In the genomic region with DNA sequence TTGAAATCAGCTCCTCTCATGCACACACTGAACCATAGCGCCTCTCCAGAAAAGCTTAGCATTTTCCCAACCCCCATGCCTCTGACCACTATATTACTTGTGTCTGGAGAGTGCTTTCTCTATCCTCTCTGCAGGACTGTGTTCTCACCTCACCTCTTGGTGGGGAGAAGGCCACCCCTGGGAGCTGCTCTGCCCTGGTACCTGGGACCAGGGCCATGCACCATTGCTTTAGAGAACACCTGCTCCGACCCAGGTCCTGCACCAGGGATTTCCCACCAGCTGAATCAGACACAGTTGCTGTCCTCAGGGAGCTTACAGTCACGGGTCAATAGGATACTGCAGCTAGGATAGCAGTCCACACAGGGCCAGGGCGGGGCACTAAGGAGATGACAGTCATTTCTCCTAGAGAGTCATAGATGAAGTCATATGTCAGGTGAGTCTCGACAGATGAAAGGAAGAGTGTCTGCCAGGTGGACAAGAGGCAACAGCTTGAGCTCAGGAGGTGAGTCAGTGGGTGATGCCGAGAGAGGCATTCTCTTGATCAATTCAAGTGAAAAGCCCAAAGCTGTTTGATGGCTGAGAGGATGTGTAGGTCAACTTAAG, we compare ENCODE assay signal across 8 cellular contexts. TPM values are rescaled to one million over a fixed set of nuclear protein-coding genes. Genes with fewer than 3 reads are reported as not detected.
DNase-seq lines count a peak whose midpoint lies in the region; ATAC-seq lines count a peak whose summit lies in the region.

No MANE protein-coding gene starts in this region.

- H3K9me3 Mint-ChIP-seq in IgD-negative memory B cell = peaks cover 0 to 6% (median 0%) of the 10 kb centered on the region in 3 donors
- H3K9me3 Mint-ChIP-seq in activated naive CD8-positive, alpha-beta T cell treated with anti-CD3 and anti-CD28 coated beads, Interleukin-2, amount 10 ng/mL, durations not matched to agents 7 days and 5 days = peaks cover 1% of the 10 kb centered on the region

- H3K27me3 Mint-ChIP-seq in IgD-negative memory B cell = peaks cover 9% of the 10 kb centered on the region
- H3K27me3 Mint-ChIP-seq in activated naive CD8-positive, alpha-beta T cell treated with anti-CD3 and anti-CD28 coated beads, Interleukin-2, amount 10 ng/mL, durations not matched to agents 7 days and 5 days = no peaks in the 10 kb centered on the region

- POLR2A ChIA-PET in activated naive CD8-positive, alpha-beta T cell treated with anti-CD3 and anti-CD28 coated beads, Interleukin-2, amount 10 ng/mL, durations not matched to agents 7 days and 5 days (lab: Charles Lee) = interaction anchor here (0.6 to 0.8 kb wide), 5 partner anchors 26 to 147 kb away, joined by 3 read pairs; no protein-coding TSS in a partner anchor

- H3K36me3 Mint-ChIP-seq in IgD-negative memory B cell = no peaks in the 10 kb centered on the region
- H3K36me3 Mint-ChIP-seq in activated naive CD8-positive, alpha-beta T cell treated with anti-CD3 and anti-CD28 coated beads, Interleukin-2, amount 10 ng/mL, durations not matched to agents 7 days and 5 days = peaks cover 3% of the 10 kb centered on the region

- H3K4me1 Mint-ChIP-seq in IgD-negative memory B cell = peaks cover 6 to 14% (median 8%) of the 10 kb centered on the region in 3 donors
- peaks cover 14% of the 10 kb centered on the region for H3K4me1 Mint-ChIP-seq in activated naive CD8-positive, alpha-beta T cell treated with anti-CD3 and anti-CD28 coated beads, Interleukin-2, amount 10 ng/mL, durations not matched to agents 7 days and 5 days

- H3K4me3 Mint-ChIP-seq in IgD-negative memory B cell = peak overlapping the region; percentile 76 to 98 (median 92)
- peak overlapping the region; percentile 97 for H3K4me3 Mint-ChIP-seq in activated naive CD8-positive, alpha-beta T cell treated with anti-CD3 and anti-CD28 coated beads, Interleukin-2, amount 10 ng/mL, durations not matched to agents 7 days and 5 days

- DNase-seq in DMS 273 (lab: John Stamatoyannopoulos, UW; ENCODE audit: unreplicated experiment) = peak; percentile 50
- DNase-seq in DMS 273 treated with DMSO at 0.1 percent for 48 hours (lab: John Stamatoyannopoulos, UW) = no peak
- no peak for DNase-seq in activated naive CD8-positive, alpha-beta T cell treated with anti-CD3 and anti-CD28 coated beads, Interleukin-2, amount 10 ng/mL, durations not matched to agents 7 days and 5 days
- peak; percentile 7 for DNase-seq in renal cortical epithelial cell (ENCODE audit: low read depth)
- DNase-seq in HPDE6-E6E7 (ENCODE audit: extremely low spot score) = no peak
- DNase-seq in NCI-H2081 treated with DMSO at 0.1 percent for 48 hours (lab: John Stamatoyannopoulos, UW) = no peak

- H3K27ac Mint-ChIP-seq in IgD-negative memory B cell = peak overlapping the region in 2 of 3 donors; percentile 21 to 24
- H3K27ac Mint-ChIP-seq in activated naive CD8-positive, alpha-beta T cell treated with anti-CD3 and anti-CD28 coated beads, Interleukin-2, amount 10 ng/mL, durations not matched to agents 7 days and 5 days = no peak overlapping the region

- ATAC-seq in activated naive CD8-positive, alpha-beta T cell treated with anti-CD3 and anti-CD28 coated beads, Interleukin-2, amount 10 ng/mL, durations not matched to agents 7 days and 5 days (ENCODE audit: low read depth) = no peak
- no peak for ATAC-seq in HG03139 (IDR thresholded peaks at IDR 0.05; ENCODE audit: unreplicated experiment)

RNA-seq across cellular contexts. Expression of a gene that starts 0.6 kb away (rescaled TPM):
- polyA plus RNA-seq in IgD-negative memory B cell = 1.6 TPM
- total RNA-seq in activated naive CD8-positive, alpha-beta T cell treated with anti-CD3 and anti-CD28 coated beads, Interleukin-2, amount 10 ng/mL, durations not matched to agents 7 days and 5 days = 10 to 100 TPM; 13.1 to 13.5 TPM
- total RNA-seq in renal cortical epithelial cell = 10.9 and 23.2 TPM in 2 replicates

Comparison
In these comparisons a context has a peak if more than half of its experiments do, and no peak if none do; other contexts are left out.
1. DNase-seq: peak in DMS 273 (single experiment) and renal cortical epithelial cell (single experiment); none in DMS 273 treated with DMSO at 0.1 percent for 48 hours (single experiment), activated naive CD8-positive, alpha-beta T cell treated with anti-CD3 and anti-CD28 coated beads, Interleukin-2, amount 10 ng/mL, durations not matched to agents 7 days and 5 days (single experiment), HPDE6-E6E7 (single experiment) and NCI-H2081 treated with DMSO at 0.1 percent for 48 hours (single experiment).